Comparison of ENCODE assay signal across 10 cellular contexts in genomic region chr2:240374085-240374907, GRCh38.
A peak's percentile ranks its signal among the peaks of the same experiment; 100 is the strongest.
DNase-seq lines count a peak whose midpoint lies in the region; ATAC-seq and TF ChIP-seq lines count a peak whose summit lies in the region.
"Had no signal": no experiment of that assay in that cellular context is flagged by ENCODE, and none has a peak within 500 bp of the region (broad histone marks: within the 10 kb centered on the region; RNA-seq: fewer than 3 reads in every experiment).

No MANE protein-coding gene starts in this region.

- no peaks in the 10 kb centered on the region for H3F3A ChIP-seq in neural progenitor cell (ENCODE audit: low read depth)

- no peak overlapping the region for H2AFZ ChIP-seq in neural progenitor cell (replicated peaks)

- H3K27ac ChIP-seq in left lung (peak overlapping the region in 1 of 2 donors; percentile 25), transverse colon (peak overlapping the region; percentile 64 to 68 (median 67)), caudate nucleus (ENCODE audit: low read depth, low read length) (no peak overlapping the region), neural progenitor cell (no peak overlapping the region)
- no peak overlapping the region for H3K27ac ChIP-seq in CD8-positive, alpha-beta memory T cell (ENCODE audit: low read depth, low read length)

- H3K36me3 Mint-ChIP-seq in CD8-positive, alpha-beta memory T cell, result no peaks in the 10 kb centered on the region
- no peaks in the 10 kb centered on the region for H3K36me3 Mint-ChIP-seq in neural progenitor cell

- no peak for TF ChIP-seq POLR2A in transverse colon (IDR thresholded peaks at IDR 0.05)

- DNase-seq in HS-5 (ENCODE audit: low read depth) (peak; percentile 90), choroid plexus epithelial cell (ENCODE audit: low read depth) (peak; percentile 76), left lung (peak; percentile 46 to 79), transverse colon (peak; percentile 36), caudate nucleus (lab: John Stamatoyannopoulos, UW) (no peak), neural progenitor cell (ENCODE audit: low spot score) (no peak)
- DNase-seq in CD8-positive, alpha-beta memory T cell, result no peak
- DNase-seq: activated CD4-positive, alpha-beta T cell treated with anti-CD3 and anti-CD28 coated beads, Interleukin-2, amount 50 U/mL, for 48 hours; NCI-H446 had no signal

- no peak overlapping the region for H3K4me2 ChIP-seq in neural progenitor cell

- POLR2A ChIA-PET in CD8-positive, alpha-beta memory T cell (lab: Charles Lee), result no interaction called here

- H3K4me3 Mint-ChIP-seq in CD8-positive, alpha-beta memory T cell, result no peak overlapping the region
- no peak overlapping the region for H3K4me3 Mint-ChIP-seq in neural progenitor cell

- TF ChIP-seq CTCF in choroid plexus epithelial cell (conservative IDR thresholded peaks at IDR 0.05; ENCODE audit: low read depth, low read length) (no peak), left lung (IDR thresholded peaks at IDR 0.05) (no peak), transverse colon (IDR thresholded peaks at IDR 0.05) (no peak), neural progenitor cell (IDR thresholded peaks at IDR 0.05) (no peak)

- no peaks in the 10 kb centered on the region for H3K79me2 ChIP-seq in neural progenitor cell (ENCODE audit: low read depth)

- H3K4me1 ChIP-seq in left lung (peaks cover 6 to 10% of the 10 kb centered on the region in 2 donors), transverse colon (peaks cover 8 to 22% (median 19%) of the 10 kb centered on the region in 4 donors), neural progenitor cell (no peaks in the 10 kb centered on the region)
- no peaks in the 10 kb centered on the region for H3K4me1 ChIP-seq in CD8-positive, alpha-beta memory T cell (ENCODE audit: insufficient read depth, low read length)

- H3K9ac ChIP-seq in neural progenitor cell, result no peak overlapping the region

- H3K27me3 ChIP-seq in left lung (peaks cover 0 to 5% of the 10 kb centered on the region in 2 donors), transverse colon (no peaks in the 10 kb centered on the region), neural progenitor cell (no peaks in the 10 kb centered on the region)
- no peaks in the 10 kb centered on the region for H3K27me3 ChIP-seq in CD8-positive, alpha-beta memory T cell (ENCODE audit: insufficient read depth, low read length, poor library complexity, severe bottlenecking)

- CTCF ChIA-PET in CD8-positive, alpha-beta memory T cell (lab: Charles Lee), result no interaction called here

- H3K36me3 ChIP-seq in left lung (no peaks in the 10 kb centered on the region), transverse colon (no peaks in the 10 kb centered on the region), neural progenitor cell (no peaks in the 10 kb centered on the region)
- no peaks in the 10 kb centered on the region for H3K36me3 ChIP-seq in CD8-positive, alpha-beta memory T cell (ENCODE audit: insufficient read depth, low read length)

- in situ Hi-C loops in transverse colon (cut with MboI; ENCODE audit: low pct_ligation_motif_present in 1 of 4, low pct_unique_long_range_greater_than_20kb in 1 of 4, low sequenced_read_pairs in 3 of 4), result no loop called here

- H3K9me3 ChIP-seq in left lung, result no peaks in the 10 kb centered on the region
- H3K9me3 ChIP-seq in transverse colon, result no peaks in the 10 kb centered on the region
- no peaks in the 10 kb centered on the region for H3K9me3 ChIP-seq in CD8-positive, alpha-beta memory T cell (ENCODE audit: low read length)
- H3K9me3 ChIP-seq in neural progenitor cell (ENCODE audit: low read depth), result no peaks in the 10 kb centered on the region

- H3K4me3 ChIP-seq in choroid plexus epithelial cell (ENCODE audit: low read depth, low read length), result no peak overlapping the region
- H3K4me3 ChIP-seq in left lung, result no peak overlapping the region
- H3K4me3 ChIP-seq in transverse colon, result no peak overlapping the region
- no peak overlapping the region for H3K4me3 ChIP-seq in CD8-positive, alpha-beta memory T cell (ENCODE audit: low read length)
- no peak overlapping the region for H3K4me3 ChIP-seq in neural progenitor cell

- 50% methylated on average over 22 of the region's 22 CpGs; no CpG with 5 or more reads in 1 of the 2 donors for WGBS in transverse colon (ENCODE audit: low coverage in 1 of 2), 2 donors

- intact Hi-C loops in left lung (cut with DNase I), result no loop called here
- intact Hi-C loops in transverse colon (cut with DNase I; ENCODE audit: low total_unique reads), result no loop called here

- H3K27ac Mint-ChIP-seq in CD8-positive, alpha-beta memory T cell, result no peak overlapping the region
- H3K27ac Mint-ChIP-seq in neural progenitor cell, result no peak overlapping the region

- ATAC-seq in left lung, result peak; percentile 20
- no peak for ATAC-seq in HG03025 (IDR thresholded peaks at IDR 0.05; ENCODE audit: low FRiP score, unreplicated experiment)

- peaks cover 7 to 8% of the 10 kb centered on the region in 2 donors for H3K27me3 Mint-ChIP-seq in CD8-positive, alpha-beta memory T cell
- peaks cover 2% of the 10 kb centered on the region for H3K27me3 Mint-ChIP-seq in neural progenitor cell (ENCODE audit: insufficient read depth, low read depth)

- no peaks in the 10 kb centered on the region for H3K9me3 Mint-ChIP-seq in CD8-positive, alpha-beta memory T cell
- H3K9me3 Mint-ChIP-seq in neural progenitor cell, result no peaks in the 10 kb centered on the region

- no peak for TF ChIP-seq EP300 in transverse colon (IDR thresholded peaks at IDR 0.05; ENCODE audit: low read depth)

- H3K4me1 Mint-ChIP-seq in CD8-positive, alpha-beta memory T cell, result no peaks in the 10 kb centered on the region
- peaks cover 3% of the 10 kb centered on the region for H3K4me1 Mint-ChIP-seq in neural progenitor cell

- H4K20me1 ChIP-seq in neural progenitor cell (ENCODE audit: low read depth), result no peaks in the 10 kb centered on the region

Comparison
In these comparisons a context has a peak if more than half of its experiments do, and no peak if none do; other contexts are left out.
1. DNase-seq: peak in HS-5 (single experiment), choroid plexus epithelial cell (single experiment), left lung (2 of 2) and transverse colon (single experiment); none in caudate nucleus (0 of 61), CD8-positive, alpha-beta memory T cell (0 of 5) and neural progenitor cell (single experiment).
2. H3K27ac ChIP-seq: peak in transverse colon (4 of 4); none in caudate nucleus (single experiment), CD8-positive, alpha-beta memory T cell (single experiment) and neural progenitor cell (single experiment).